8 cellular contexts compared by ENCODE assay signal in the genomic region with DNA sequence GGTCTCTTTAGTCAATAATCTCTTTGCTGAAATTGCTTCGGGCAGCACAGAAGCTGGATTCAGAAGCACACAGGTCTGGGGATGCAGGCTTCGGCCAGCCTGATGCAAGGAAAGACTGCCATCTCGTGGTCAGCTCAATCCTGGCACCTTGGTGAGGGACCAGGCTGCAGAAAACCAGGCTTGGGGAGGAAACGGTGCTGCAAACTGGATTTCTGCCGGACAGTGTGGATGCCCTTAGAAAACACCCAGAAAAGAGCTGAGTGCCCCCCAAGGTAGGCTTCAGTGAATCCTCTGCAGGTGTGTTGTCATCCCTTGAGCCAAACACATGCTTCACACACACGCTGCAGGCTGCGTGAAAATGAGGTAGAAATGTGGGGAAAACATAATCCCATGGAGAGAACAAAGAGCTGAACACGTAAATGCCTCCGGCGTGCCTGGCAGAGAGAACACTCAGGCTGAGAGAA.
DNase-seq lines count a peak whose midpoint lies in the region; ATAC-seq, FAIRE-seq and TF ChIP-seq lines count a peak whose summit lies in the region.

No MANE protein-coding gene starts in this region.

- H3K4me3 ChIP-seq in AG04449 (ENCODE audit: low read depth, low read length) = no peak overlapping the region

- TF ChIP-seq CTCF in AG04449 (IDR thresholded peaks at IDR 0.05; ENCODE audit: insufficient read depth, low read length, missing control alignments) = peak; percentile 87

- no peak for ATAC-seq in GM21529 (IDR thresholded peaks at IDR 0.05; ENCODE audit: unreplicated experiment)

- CTCF ChIA-PET in AG04449 (lab: Yijun Ruan, JAX) = interaction anchor here (0.7 to 3.2 kb wide), 12 partner anchors 13 to 779 kb away, joined by 3 to 27 read pairs (median 4); no protein-coding TSS in a partner anchor

- POLR2A ChIA-PET in AG04449 (lab: Yijun Ruan, JAX) = no interaction called here

- FAIRE-seq in GM12892 (lab: Jason Lieb, UNC) = peak; percentile 93

- peak; percentile 3 for DNase-seq in AG04449 (ENCODE audit: low read depth, low spot score)
- peak; percentile 38 for DNase-seq in GM12892 (ENCODE audit: insufficient read length)
- DNase-seq in HK-2 (ENCODE audit: unreplicated experiment) = peak; percentile 63
- peak; percentile 6 for DNase-seq in OCI-M2 (lab: John Stamatoyannopoulos, UW; ENCODE audit: unreplicated experiment)
- peak; percentile 76 for DNase-seq in activated effector memory CD4-positive, alpha-beta T cell treated with anti-CD3 and anti-CD28 coated beads, Interleukin-2, amount 50 U/mL, for 16 hours
- DNase-seq in globus pallidus (ENCODE audit: low spot score) = peak; percentile 93
- peak; percentile 80 for DNase-seq in retina

- no peak for TF ChIP-seq POLR2A in GM12892 (IDR thresholded peaks at IDR 0.05; ENCODE audit: low read depth, low read length)

Comparison
In these comparisons a context has a peak if more than half of its experiments do, and no peak if none do; other contexts are left out.
1. DNase-seq: peak in every context shown above with its lines; median percentile 93 in globus pallidus; 80 in retina; 76 in activated effector memory CD4-positive, alpha-beta T cell treated with anti-CD3 and anti-CD28 coated beads, Interleukin-2, amount 50 U/mL, for 16 hours; 63 in HK-2; 38 in GM12892; 6 in OCI-M2; 3 in AG04449.